ENCODE assay signal across 8 cellular contexts in the genomic region with DNA sequence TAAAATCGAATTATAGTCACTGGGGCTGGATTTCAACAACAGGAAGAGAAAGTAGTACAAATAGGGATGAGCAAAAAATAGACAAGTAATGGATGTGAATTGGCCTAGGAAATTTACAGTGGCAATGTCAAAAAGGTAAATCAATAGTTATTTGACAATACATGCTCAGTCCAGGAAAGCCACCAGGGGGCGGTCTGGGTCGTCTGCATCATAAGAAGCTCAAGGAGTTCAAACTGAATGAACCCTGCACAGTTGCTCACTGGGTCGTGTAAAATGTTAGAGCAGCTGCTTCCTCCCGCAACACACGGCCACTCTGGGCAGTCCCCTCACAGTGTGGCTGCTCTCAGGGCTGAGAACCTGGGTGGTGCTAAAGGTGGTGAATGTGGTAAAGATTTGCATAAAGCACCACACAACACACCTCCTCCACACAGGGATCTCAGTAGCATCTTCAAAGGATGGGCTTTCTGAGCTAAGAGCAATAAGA.
DNase-seq lines count a peak whose midpoint lies in the region; ATAC-seq, FAIRE-seq and TF ChIP-seq lines count a peak whose summit lies in the region.

No MANE protein-coding gene starts in this region.

- no peak for FAIRE-seq in HTR-8/SVneo (lab: Jason Lieb, UNC)

- H3K36me3 ChIP-seq in RWPE2 (ENCODE audit: low read depth), result no peaks in the 10 kb centered on the region
- H3K36me3 ChIP-seq in cardiac muscle cell, result no peaks in the 10 kb centered on the region
- no peaks in the 10 kb centered on the region for H3K36me3 ChIP-seq in prostate gland

- intact Hi-C loops in sciatic nerve (cut with DNase I), result no loop called here
- intact Hi-C loops in prostate gland (cut with DNase I), result no loop called here

- H3K4me1 ChIP-seq in RWPE2 (ENCODE audit: insufficient read depth, poor library complexity, severe bottlenecking) (no peaks in the 10 kb centered on the region), cardiac muscle cell (ENCODE audit: low read depth) (no peaks in the 10 kb centered on the region), prostate gland (replicated peaks) (no peaks in the 10 kb centered on the region)

- WGBS in prostate gland, result 7% methylated on average over 6 of the region's 6 CpGs

- H3K27me3 ChIP-seq in RWPE2 (ENCODE audit: insufficient read depth, poor library complexity, severe bottlenecking) (peaks cover 47% of the 10 kb centered on the region), cardiac muscle cell (no peaks in the 10 kb centered on the region), prostate gland (replicated peaks; ENCODE audit: insufficient read depth) (peaks cover 4% of the 10 kb centered on the region)

- H3K9me3 ChIP-seq in RWPE2 (ENCODE audit: severe bottlenecking) (peaks cover 12% of the 10 kb centered on the region), cardiac muscle cell (ENCODE audit: low read depth) (peaks cover 2% of the 10 kb centered on the region), prostate gland (no peaks in the 10 kb centered on the region)

- ATAC-seq in GM21526 (IDR thresholded peaks at IDR 0.05; ENCODE audit: low FRiP score, unreplicated experiment) (peak; percentile 94), RWPE2 (ENCODE audit: low read depth) (no peak), sciatic nerve (peak; percentile 37)

- TF ChIP-seq POLR2A in prostate gland (IDR thresholded peaks at IDR 0.05), result no peak

- TF ChIP-seq CTCF in RWPE2 (IDR thresholded peaks at IDR 0.05; ENCODE audit: poor library complexity, severe bottlenecking), result peak; percentile 79
- peak; percentile 97 for TF ChIP-seq CTCF in cardiac muscle cell (IDR thresholded peaks at IDR 0.05; ENCODE audit: low read depth, low read length)
- TF ChIP-seq CTCF in prostate gland (IDR thresholded peaks at IDR 0.05), result peak in 2 of 4 experiments; percentile 18 to 19

- H3K27ac ChIP-seq in RWPE2 (ENCODE audit: poor library complexity, severe bottlenecking) (no peak overlapping the region), cardiac muscle cell (no peak overlapping the region), prostate gland (no peak overlapping the region)

- peak; percentile 41 for DNase-seq in Daoy (ENCODE audit: low read depth)
- DNase-seq in HTR-8/SVneo (ENCODE audit: insufficient read length, low spot score), result peak; percentile 20
- no peak for DNase-seq in RWPE2 (ENCODE audit: low spot score)
- DNase-seq in activated effector memory CD4-positive, alpha-beta T cell treated with anti-CD3 and anti-CD28 coated beads, Interleukin-2, amount 50 U/mL, for 16 hours, result peak; percentile 86
- DNase-seq in cardiac muscle cell (ENCODE audit: low read depth in 1 of 2, low spot score in 1 of 2), result peak in 1 of 2 donors; percentile 71
- peak; percentile 79 for DNase-seq in sciatic nerve (ENCODE audit: low spot score)
- DNase-seq in prostate gland (ENCODE audit: low spot score), result no peak

- H3K4me3 ChIP-seq in RWPE2 (ENCODE audit: severe bottlenecking) (no peak overlapping the region), cardiac muscle cell (no peak overlapping the region), prostate gland (no peak overlapping the region)

Comparison
In these comparisons a context has a peak if more than half of its experiments do, and no peak if none do; other contexts are left out.
1. DNase-seq: peak in Daoy (single experiment), HTR-8/SVneo (single experiment), activated effector memory CD4-positive, alpha-beta T cell treated with anti-CD3 and anti-CD28 coated beads, Interleukin-2, amount 50 U/mL, for 16 hours (single experiment) and sciatic nerve (single experiment); none in RWPE2 (single experiment) and prostate gland (single experiment).